In genomic region chr4:122300776-122301175, GRCh38 we compare ENCODE assay signal across 21 cellular contexts.
DNase-seq lines count a peak whose midpoint lies in the region; ATAC-seq, FAIRE-seq and TF ChIP-seq lines count a peak whose summit lies in the region.
"Had no signal": no experiment of that assay in that cellular context is flagged by ENCODE, and none has a peak within 500 bp of the region (broad histone marks: within the 10 kb centered on the region; RNA-seq: fewer than 3 reads in every experiment).

No MANE protein-coding gene starts in this region.

- peaks cover 10% of the 10 kb centered on the region for H3K9me3 Mint-ChIP-seq in nephron progenitor cell
- peaks cover 15% of the 10 kb centered on the region for H3K9me3 Mint-ChIP-seq in mesothelial cell of epicardium
- H3K9me3 Mint-ChIP-seq: activated T-helper 2 cell treated with anti-CD3 and anti-CD28 coated beads, Interferon-gamma antibody, Interleukin-2, Interleukin-4, amounts not matched to agents 10 μg/mL and 5 μg/mL and 100 μg/mL, durations not matched to agents 14 hours and 24 hours and 36 hours had no signal

- no TSS peak for BruUV-seq in HCT116 (replicated peaks; lab: Mats Ljungman, UMichigan)

- no peaks in the 10 kb centered on the region for H3K79me2 ChIP-seq in HCT116 (ENCODE audit: insufficient read depth, low read length)

- DNase-seq in AG09319 (ENCODE audit: extremely low read depth, low read depth) (no peak), HCT116 (ENCODE audit: low read depth, low spot score) (no peak), brain microvascular endothelial cell (no peak), nephron progenitor cell (no peak), mesothelial cell of epicardium (ENCODE audit: low spot score in 2 of 2, unreplicated experiment in 2 of 2) (no peak), ecto neural progenitor cell (ENCODE audit: low spot score) (no peak), HTR-8/SVneo (ENCODE audit: insufficient read length, low spot score) (no peak)
- DNase-seq: amniotic stem cell, cerebellar nuclear complex, left ventricle myocardium superior, NCI-H1930, NCI-H446, posterior cingulate gyrus, small intestine, T-helper 9 cell had no signal

- H3K4me2 ChIP-seq in HCT116 (ENCODE audit: low read length): no peak overlapping the region
- H3K4me2 ChIP-seq: BLaER1 had no signal

- H3K4me3 Mint-ChIP-seq in nephron progenitor cell (no peak overlapping the region), mesothelial cell of epicardium (no peak overlapping the region)

- H3K27me3 Mint-ChIP-seq in nephron progenitor cell (ENCODE audit: low read depth, poor library complexity) (no peaks in the 10 kb centered on the region), mesothelial cell of epicardium (ENCODE audit: low read depth) (no peaks in the 10 kb centered on the region)

- H2AFZ ChIP-seq in HCT116 (ENCODE audit: low read depth, low read length, poor library complexity, severe bottlenecking): no peak overlapping the region

- in situ Hi-C loops in brain microvascular endothelial cell (cut with HindIII; ENCODE audit: low pct_ligation_motif_present, low sequenced_read_pairs): no loop called here

- no peak for TF ChIP-seq POLR2A in HCT116 (IDR thresholded peaks at IDR 0.05; ENCODE audit: borderline replicate concordance, extremely low read depth, insufficient read depth, insufficient read length)

- no peaks in the 10 kb centered on the region for H3K36me3 ChIP-seq in HCT116 (ENCODE audit: control insufficient read depth in 1 of 2, insufficient read depth in 2 of 2, low read length in 2 of 2)
- peaks cover 3% of the 10 kb centered on the region for H3K36me3 ChIP-seq in brain microvascular endothelial cell (replicated peaks)

- H3K4me1 ChIP-seq in HCT116 (ENCODE audit: control insufficient read depth in 1 of 2, insufficient read depth in 2 of 2, low read length in 2 of 2): no peaks in the 10 kb centered on the region
- H3K4me1 ChIP-seq: BLaER1, gastroesophageal sphincter, SJSA1 had no signal

- peak; percentile 6; the same call in 1 of the 2 replicates for TF ChIP-seq CTCF in AG09319 (IDR thresholded peaks at IDR 0.05; ENCODE audit: low read depth, low read length)
- TF ChIP-seq CTCF in HCT116 (IDR thresholded peaks at IDR 0.05 in 2 of 3, conservative IDR thresholded peaks at IDR 0.05 in 1 of 3; ENCODE audit: borderline replicate concordance in 1 of 3, insufficient read depth in 1 of 3, low read depth in 2 of 3, low read length in 2 of 3): peak in 2 of 3 experiments; percentile 19 to 43; a peak in 2 of 6 replicates
- TF ChIP-seq CTCF in brain microvascular endothelial cell (IDR thresholded peaks at IDR 0.05; ENCODE audit: low read depth, low read length, missing control alignments): peak; percentile 43
- TF ChIP-seq CTCF in nephron progenitor cell (IDR thresholded peaks at IDR 0.05): peak; percentile 24
- no peak for TF ChIP-seq CTCF in mesothelial cell of epicardium (IDR thresholded peaks at IDR 0.05; ENCODE audit: unreplicated experiment)

- FAIRE-seq in HTR-8/SVneo (lab: Jason Lieb, UNC): no peak

- H3K4me3 ChIP-seq in HCT116 (replicated peaks in 1 of 2; ENCODE audit: low read depth in 1 of 2, low read length in 2 of 2) (no peak overlapping the region), brain microvascular endothelial cell (ENCODE audit: low read depth, low read length) (no peak overlapping the region)
- H3K4me3 ChIP-seq: BLaER1, gastroesophageal sphincter, SJSA1 had no signal

- H3K27ac Mint-ChIP-seq in nephron progenitor cell (no peak overlapping the region), mesothelial cell of epicardium (no peak overlapping the region)
- H3K27ac Mint-ChIP-seq: activated T-helper 2 cell treated with anti-CD3 and anti-CD28 coated beads, Interferon-gamma antibody, Interleukin-2, Interleukin-4, amounts not matched to agents 10 μg/mL and 5 μg/mL and 100 μg/mL, durations not matched to agents 14 hours and 24 hours and 36 hours had no signal

- H3K4me1 Mint-ChIP-seq in nephron progenitor cell (no peaks in the 10 kb centered on the region), mesothelial cell of epicardium (peaks cover under 1% of the 10 kb centered on the region)

- H3K27ac ChIP-seq in HCT116 (ENCODE audit: low read depth, low read length) (no peak overlapping the region), brain microvascular endothelial cell (no peak overlapping the region)
- H3K27ac ChIP-seq: BLaER1, gastroesophageal sphincter, SJSA1 had no signal

- ATAC-seq in HCT116: no peak
- ATAC-seq in HG03521 (IDR thresholded peaks at IDR 0.05; ENCODE audit: unreplicated experiment): no peak
- ATAC-seq: activated CD4-positive, CD25-positive, alpha-beta regulatory T cell treated with anti-CD3 and anti-CD28 coated beads, Interleukin-2, amount 50 U/mL, for 24 hours; gastroesophageal sphincter; left ventricle myocardium superior had no signal

- TF ChIP-seq RAD21 in HCT116 (IDR thresholded peaks at IDR 0.05; ENCODE audit: low read depth): no peak

- no peaks in the 10 kb centered on the region; the same call in 1 of the 2 replicates for H4K20me1 ChIP-seq in HCT116 (ENCODE audit: insufficient read depth)
- H4K20me1 ChIP-seq: BLaER1 had no signal

- intact Hi-C loops in HCT116 (cut with micrococcal nuclease): no loop called here

- POLR2A ChIA-PET in HCT116 (lab: Charles Lee): no interaction called here

- no peak overlapping the region for H3K9ac ChIP-seq in HCT116 (ENCODE audit: low read length)
- H3K9ac ChIP-seq: BLaER1 had no signal

- H3K27me3 ChIP-seq in HCT116 (ENCODE audit: insufficient read depth, low read length) (no peaks in the 10 kb centered on the region), brain microvascular endothelial cell (replicated peaks) (no peaks in the 10 kb centered on the region)
- H3K27me3 ChIP-seq: BLaER1, gastroesophageal sphincter, SJSA1 had no signal

- CTCF ChIA-PET in HCT116 (lab: Charles Lee): no interaction called here

- H3K9me2 ChIP-seq in HCT116 (ENCODE audit: insufficient read depth): no peaks in the 10 kb centered on the region

- RAD21 ChIA-PET in HCT116 (lab: Charles Lee; ENCODE audit: low non-redundant PET in 1 of 2, low total read pairs in 2 of 2, uncharacterized antibody in 2 of 2, unreplicated experiment in 2 of 2): no interaction called here

- H3K9me3 ChIP-seq in HCT116 (ENCODE audit: control insufficient read depth in 1 of 2, insufficient read depth in 1 of 2, low read depth in 1 of 2, low read length in 2 of 2): no peaks in the 10 kb centered on the region
- H3K9me3 ChIP-seq: BLaER1, gastroesophageal sphincter, SJSA1 had no signal

- H3K36me3 Mint-ChIP-seq in nephron progenitor cell (ENCODE audit: low read depth) (peaks cover 37% of the 10 kb centered on the region), mesothelial cell of epicardium (peaks cover 26% of the 10 kb centered on the region)

TF ChIP-seq in HCT116, 20 proteins besides CTCF, POLR2A, EP300 and RAD21:
- no peak for TF ChIP-seq EGR1 (IDR thresholded peaks at IDR 0.05; ENCODE audit: low read depth)
